ENCODE assay signal across 7 cellular contexts in genomic region chr3:40453933-40454332, GRCh38. TPM values are rescaled to one million over a fixed set of nuclear protein-coding genes. Genes with fewer than 3 reads are reported as not detected.
DNase-seq lines count a peak whose midpoint lies in the region; ATAC-seq and TF ChIP-seq lines count a peak whose summit lies in the region.

No MANE protein-coding gene starts in this region.

- no peak for TF ChIP-seq POLR2A in gastroesophageal sphincter (IDR thresholded peaks at IDR 0.05)

- TF ChIP-seq CTCF in GM23338 (conservative IDR thresholded peaks at IDR 0.05; ENCODE audit: low read depth in 2 of 2) (no peak), gastroesophageal sphincter (IDR thresholded peaks at IDR 0.05) (no peak), omental fat pad (IDR thresholded peaks at IDR 0.05) (no peak)

- DNase-seq in GM23338 (ENCODE audit: low spot score) (no peak), T-helper 17 cell (no peak), Kasumi-1 (lab: John Stamatoyannopoulos, UW) (no peak), omental fat pad (ENCODE audit: low spot score) (no peak)

- H3K4me1 Mint-ChIP-seq in GM23338: peaks cover 20% of the 10 kb centered on the region
- peaks cover 31% of the 10 kb centered on the region for H3K4me1 Mint-ChIP-seq in T-helper 17 cell

- H3K36me3 ChIP-seq in GM23338 (ENCODE audit: insufficient read depth): peaks cover 12% of the 10 kb centered on the region
- H3K36me3 ChIP-seq in gastroesophageal sphincter: peaks cover 0 to 20% of the 10 kb centered on the region in 2 donors
- peaks cover 4 to 14% (median 11%) of the 10 kb centered on the region in 3 donors for H3K36me3 ChIP-seq in skeletal muscle tissue (ENCODE audit: control insufficient read depth in 3 of 3, insufficient read depth in 3 of 3, low read length in 3 of 3)

- no peak for TF ChIP-seq EP300 in gastroesophageal sphincter (IDR thresholded peaks at IDR 0.05)

- H3F3A ChIP-seq in GM23338 (replicated peaks; ENCODE audit: low read depth): peaks cover 13% of the 10 kb centered on the region

- H3K27ac Mint-ChIP-seq in GM23338: no peak overlapping the region
- peak overlapping the region; percentile 97 for H3K27ac Mint-ChIP-seq in T-helper 17 cell

- peaks cover 13% of the 10 kb centered on the region for H4K20me1 ChIP-seq in GM23338 (replicated peaks; ENCODE audit: insufficient read depth)

- H3K27ac ChIP-seq in GM23338 (ENCODE audit: low read depth) (no peak overlapping the region), gastroesophageal sphincter (peak overlapping the region in 3 of 4 donors; percentile 88 to 96 (median 91)), skeletal muscle tissue (ENCODE audit: low read depth, low read length) (peak overlapping the region; percentile 94)

- H3K9me2 ChIP-seq in GM23338 (ENCODE audit: insufficient read depth): no peaks in the 10 kb centered on the region

- H3K4me2 ChIP-seq in GM23338: peak overlapping the region; percentile 69

- H3K9me3 ChIP-seq in T-helper 17 cell (ENCODE audit: control insufficient read depth, low read length, poor library complexity, severe bottlenecking): no peaks in the 10 kb centered on the region
- no peaks in the 10 kb centered on the region for H3K9me3 ChIP-seq in gastroesophageal sphincter
- H3K9me3 ChIP-seq in skeletal muscle tissue (ENCODE audit: control insufficient read depth in 3 of 3, low read length in 3 of 3): no peaks in the 10 kb centered on the region

- H3K9me3 Mint-ChIP-seq in GM23338: no peaks in the 10 kb centered on the region

- no peak overlapping the region for H2AFZ ChIP-seq in GM23338

- H3K4me3 ChIP-seq in GM23338 (peak overlapping the region; percentile 46), gastroesophageal sphincter (peak overlapping the region in 1 of 2 donors; percentile 65), skeletal muscle tissue (ENCODE audit: low read length in 3 of 3) (peak overlapping the region; percentile 93 to 96 (median 95))

- peaks cover 23% of the 10 kb centered on the region for H3K36me3 Mint-ChIP-seq in GM23338 (ENCODE audit: low read depth)
- H3K36me3 Mint-ChIP-seq in T-helper 17 cell (ENCODE audit: low read depth): peaks cover 8% of the 10 kb centered on the region

- H3K79me2 ChIP-seq in GM23338 (replicated peaks; ENCODE audit: insufficient read depth): peaks cover 18% of the 10 kb centered on the region

- 27 to 50% methylated on average over 2 to 6 of the region's 6 CpGs for whole genome bisulfite sequencing in gastroesophageal sphincter (ENCODE audit: low coverage in 1 of 2), 2 donors

- ATAC-seq in GM23338 (no peak), T-helper 17 cell (no peak), gastroesophageal sphincter (no peak), omental fat pad (ENCODE audit: low FRiP score) (no peak), GM18858 (IDR thresholded peaks at IDR 0.05; ENCODE audit: unreplicated experiment) (no peak)

- peaks cover 6% of the 10 kb centered on the region for H3K27me3 Mint-ChIP-seq in GM23338 (ENCODE audit: insufficient read depth, low read depth, poor library complexity)
- H3K27me3 Mint-ChIP-seq in T-helper 17 cell: no peaks in the 10 kb centered on the region

- H3K27me3 ChIP-seq in GM23338 (ENCODE audit: insufficient read depth): no peaks in the 10 kb centered on the region
- no peaks in the 10 kb centered on the region for H3K27me3 ChIP-seq in gastroesophageal sphincter
- H3K27me3 ChIP-seq in skeletal muscle tissue (ENCODE audit: control insufficient read depth in 3 of 3, insufficient read depth in 3 of 3, low read length in 3 of 3): no peaks in the 10 kb centered on the region

- H3K4me1 ChIP-seq in GM23338 (ENCODE audit: insufficient read depth): peaks cover 11% of the 10 kb centered on the region
- peaks cover 6 to 38% (median 30%) of the 10 kb centered on the region in 3 donors for H3K4me1 ChIP-seq in gastroesophageal sphincter
- peaks cover 19 to 36% (median 32%) of the 10 kb centered on the region in 3 donors for H3K4me1 ChIP-seq in skeletal muscle tissue (ENCODE audit: control insufficient read depth in 3 of 3, insufficient read depth in 3 of 3, low read length in 3 of 3)

- peak overlapping the region; percentile 87 to 93 (median 89) for H3K9ac ChIP-seq in skeletal muscle tissue (ENCODE audit: low read depth in 1 of 3, low read length in 3 of 3)

- peak overlapping the region; percentile 90; the same call in 2 of the 3 replicates for H3K4me3 Mint-ChIP-seq in GM23338
- H3K4me3 Mint-ChIP-seq in T-helper 17 cell: peak overlapping the region; percentile 94

TF ChIP-seq in GM23338, 12 proteins besides CTCF, POLR2A, EP300 and RAD21 (continues in another document):
- no peak for TF ChIP-seq STAT1 (IDR thresholded peaks at IDR 0.05; ENCODE audit: unreplicated experiment)
- no peak for TF ChIP-seq ZNF462 (CRISPR knock-in tag; IDR thresholded peaks at IDR 0.05)
- no peak for TF ChIP-seq CREB1 (CRISPR knock-in tag; IDR thresholded peaks at IDR 0.05; ENCODE audit: low read depth)
- no peak for TF ChIP-seq ZNF331 (CRISPR knock-in tag; IDR thresholded peaks at IDR 0.05; ENCODE audit: low read depth)
- TF ChIP-seq EZH2phosphoT487 (IDR thresholded peaks at IDR 0.05; ENCODE audit: unreplicated experiment): no peak
- no peak for TF ChIP-seq EZH2 (IDR thresholded peaks at IDR 0.05; ENCODE audit: low read depth, unreplicated experiment)

RNA-seq across cellular contexts. Expression of gene RPL14, which starts 3.2 kb away (rescaled TPM):
- total RNA-seq in GM23338 (2014; rRNA removed; shearing (Covaris generic)): 510 and 596 TPM in 2 replicates
- polyA plus RNA-seq in GM23338 (2016; fragmentation: Nextera tagmentation; extraction: Ambion mirVana): 1,727 and 1,748 TPM in 2 replicates
- total RNA-seq in T-helper 17 cell (1,000 to 10,000 TPM; 2,732 to 3,433 TPM), gastroesophageal sphincter (100 to 1,000 TPM; 339 to 470 (median 384) TPM), skeletal muscle tissue (303 TPM), omental fat pad (100 to 1,000 TPM; 320 to 423 (median 382) TPM)

RNA-seq across cellular contexts. Expression of gene ZNF619, which starts 23.0 kb away (rescaled TPM):
- 7.4 and 10.5 TPM in 2 replicates for total RNA-seq in GM23338 (2014; rRNA removed; shearing (Covaris generic))
- polyA plus RNA-seq in GM23338 (2016; fragmentation: Nextera tagmentation; extraction: Ambion mirVana): 1.3 and 1.4 TPM in 2 replicates
- total RNA-seq in T-helper 17 cell (1 to 10 TPM; 5.0 to 8.4 TPM), gastroesophageal sphincter (1 to 10 TPM; 4.6 to 7.9 (median 5.3) TPM), skeletal muscle tissue (8.4 TPM), omental fat pad (1 to 10 TPM; 2.9 to 7.3 (median 4.0) TPM)

RNA-seq across cellular contexts. Expression of gene ZNF620, which starts 51.9 kb away (rescaled TPM):
- total RNA-seq in GM23338 (2014; rRNA removed; shearing (Covaris generic)): 13.6 and 18.0 TPM in 2 replicates
- polyA plus RNA-seq in GM23338 (2016; fragmentation: Nextera tagmentation; extraction: Ambion mirVana): 11.8 and 14.1 TPM in 2 replicates
- total RNA-seq in T-helper 17 cell (1 to 10 TPM in 1 of 2 donors, under 1 TPM in 1; 0.94 to 2.5 TPM), gastroesophageal sphincter (1 to 10 TPM; 3.4 to 7.0 (median 4.7) TPM), skeletal muscle tissue (2.1 TPM), omental fat pad (1 to 10 TPM; 1.6 to 4.1 (median 2.0) TPM)
